28 cellular contexts compared by ENCODE assay signal in genomic region chr10:17188644-17189172, GRCh38.
"Had no signal": no experiment of that assay in that cellular context is flagged by ENCODE, and none has a peak within 500 bp of the region (broad histone marks: within the 10 kb centered on the region; RNA-seq: fewer than 3 reads in every experiment).

No MANE protein-coding gene starts in this region.

- ATAC-seq: activated CD8-positive, alpha-beta T cell treated with anti-CD3 and anti-CD28 coated beads for 36 hours; activated naive CD4-positive, alpha-beta T cell treated with anti-CD3 and anti-CD28 coated beads, Interleukin-2, amount 50 U/mL, for 72 hours; body of pancreas; PC-3 had no signal

- H3K27me3 ChIP-seq: adrenal gland, body of pancreas, breast epithelium, SJCRH30 had no signal

- H3K27ac ChIP-seq: adrenal gland, body of pancreas, breast epithelium, SJCRH30 had no signal

- H3K9me3 ChIP-seq: adrenal gland, body of pancreas, breast epithelium, SJCRH30, SK-N-SH had no signal

- DNase-seq: activated CD4-positive, alpha-beta T cell treated with anti-CD3 and anti-CD28 coated beads, Interleukin-2, amount 10 ng/mL, durations not matched to agents 24 days and 14 days; activated CD4-positive, alpha-beta T cell treated with anti-CD3 and anti-CD28 coated beads, Interleukin-2, amount 50 U/mL, for 4 hours; activated CD8-positive, alpha-beta T cell treated with anti-CD3 and anti-CD28 coated beads for 36 hours; activated gamma-delta T cell; activated naive CD4-positive, alpha-beta T cell treated with anti-CD3 and anti-CD28 coated beads for 36 hours; activated T-cell treated with anti-CD3 and anti-CD28 coated beads, Interleukin-2, amount 50 U/mL, for 24 hours; adrenal gland; body of pancreas; NCI-H1092 treated with DMSO at 0.1 percent for 48 hours; NCI-H1417; NCI-H146; NCI-H187; NCI-H2029 treated with DMSO at 0.1 percent for 48 hours; NCI-H2107; NCI-H2171; NCI-H510A; NCI-H526; NCI-H748 treated with DMSO at 0.1 percent for 48 hours; NK-92 treated with Interleukin-12 subunit alpha and Interleukin-12 subunit beta, amount 100 ng/mL, for 24 hours; PC-3; SHP77; SJCRH30; SK-N-SH; T-helper 1 cell; T1000 had no signal

- H3K4me1 ChIP-seq: body of pancreas, breast epithelium, SJCRH30 had no signal

- H3K4me3 ChIP-seq: adrenal gland, body of pancreas, breast epithelium, SJCRH30 had no signal

- H3K36me3 ChIP-seq: adrenal gland, breast epithelium, SJCRH30 had no signal

- FAIRE-seq: astrocyte had no signal

- H3K4me2 ChIP-seq: SK-N-SH had no signal
